ENCODE assay signal across 19 cellular contexts in genomic region chr6:154230910-154231595, GRCh38.
DNase-seq lines count a peak whose midpoint lies in the region; ATAC-seq, FAIRE-seq and TF ChIP-seq lines count a peak whose summit lies in the region.
"Had no signal": no experiment of that assay in that cellular context is flagged by ENCODE, and none has a peak within 500 bp of the region (broad histone marks: within the 10 kb centered on the region; RNA-seq: fewer than 3 reads in every experiment).

No MANE protein-coding gene starts in this region.

- H3K36me3 Mint-ChIP-seq in T-helper 2 cell treated with Interferon-gamma antibody and Interleukin-4, amounts not matched to agents 5 μg/mL and 100 μg/mL, for 36 hours (ENCODE audit: low read depth): peaks cover 4% of the 10 kb centered on the region
- H3K36me3 Mint-ChIP-seq in activated T-helper 1 cell treated with anti-CD3 and anti-CD28 coated beads, Interleukin-12 subunit alpha, Interleukin-12 subunit beta, Interleukin-2, Interleukin-4 antibody, amounts not matched to agents 30 ng/mL and 10 ng/mL and 1 ng/mL, durations not matched to agents 14 hours and 24 hours and 36 hours (ENCODE audit: low read depth): peaks cover 4% of the 10 kb centered on the region
- H3K36me3 Mint-ChIP-seq in immature natural killer cell: peaks cover 0 to 6% (median 0%) of the 10 kb centered on the region in 3 donors

- ATAC-seq in DND-41 (ENCODE audit: insufficient read depth, low read depth): 0 out of 3 replicates have a peak, but pooled peaks have one; percentile 16

- TF ChIP-seq CTCF in DND-41 (IDR thresholded peaks at IDR 0.05; ENCODE audit: borderline replicate concordance, extremely low read depth, low read length, poor library complexity, severe bottlenecking): no peak
- no peak for TF ChIP-seq CTCF in adrenal gland (IDR thresholded peaks at IDR 0.05)
- no peak for TF ChIP-seq CTCF in kidney (IDR thresholded peaks at IDR 0.05; ENCODE audit: borderline replicate concordance, extremely low read depth, insufficient read depth)

- no peak for FAIRE-seq in kidney (lab: Jason Lieb, UNC)
- FAIRE-seq: keratinocyte, TTC549 had no signal

- no peaks in the 10 kb centered on the region for H4K20me1 ChIP-seq in DND-41 (ENCODE audit: insufficient read depth, low read length)

- peak overlapping the region; percentile 8; the same call in 1 of the 2 replicates for H3K4me2 ChIP-seq in DND-41 (ENCODE audit: insufficient read depth, low read length)
- H3K4me2 ChIP-seq: KMS-11 had no signal

- H3K4me1 Mint-ChIP-seq in T-helper 2 cell treated with Interferon-gamma antibody and Interleukin-4, amounts not matched to agents 5 μg/mL and 100 μg/mL, for 36 hours (ENCODE audit: low read depth): peaks cover 42% of the 10 kb centered on the region
- H3K4me1 Mint-ChIP-seq in activated T-helper 1 cell treated with anti-CD3 and anti-CD28 coated beads, Interleukin-12 subunit alpha, Interleukin-12 subunit beta, Interleukin-2, Interleukin-4 antibody, amounts not matched to agents 30 ng/mL and 10 ng/mL and 1 ng/mL, durations not matched to agents 14 hours and 24 hours and 36 hours (ENCODE audit: low read depth): peaks cover 53% of the 10 kb centered on the region
- H3K4me1 Mint-ChIP-seq in immature natural killer cell: peaks cover 76 to 89% of the 10 kb centered on the region in 2 donors

- H3K4me1 ChIP-seq in DND-41 (ENCODE audit: insufficient read depth, low read length) (peaks cover 47% of the 10 kb centered on the region), adrenal gland (replicated peaks in 1 of 2) (no peaks in the 10 kb centered on the region), kidney (ENCODE audit: control insufficient read depth in 1 of 2, insufficient read depth in 1 of 2, low read depth in 1 of 2, low read length in 2 of 2) (no peaks in the 10 kb centered on the region)

- TF ChIP-seq POLR2A in adrenal gland (IDR thresholded peaks at IDR 0.05): no peak

- H3K4me3 ChIP-seq in DND-41 (ENCODE audit: low read depth in 1 of 2, low read length in 2 of 2) (no peak overlapping the region), adrenal gland (no peak overlapping the region), kidney (ENCODE audit: low read length in 2 of 2) (no peak overlapping the region)

- H3K27ac ChIP-seq in DND-41 (ENCODE audit: low read length) (peak overlapping the region; percentile 5; the same call in 1 of the 2 replicates), adrenal gland (no peak overlapping the region), kidney (ENCODE audit: low read depth in 2 of 2, low read length in 2 of 2) (no peak overlapping the region)
- H3K27ac ChIP-seq: KMS-11 had no signal

- WGBS in adrenal gland, 4 donors: 86 to 93% (median 88%) methylated on average over 5 of the region's 5 CpGs

- H3K4me3 Mint-ChIP-seq in T-helper 2 cell treated with Interferon-gamma antibody and Interleukin-4, amounts not matched to agents 5 μg/mL and 100 μg/mL, for 36 hours: peak overlapping the region; percentile 41
- peak overlapping the region; percentile 40 for H3K4me3 Mint-ChIP-seq in activated T-helper 1 cell treated with anti-CD3 and anti-CD28 coated beads, Interleukin-12 subunit alpha, Interleukin-12 subunit beta, Interleukin-2, Interleukin-4 antibody, amounts not matched to agents 30 ng/mL and 10 ng/mL and 1 ng/mL, durations not matched to agents 14 hours and 24 hours and 36 hours
- H3K4me3 Mint-ChIP-seq in immature natural killer cell: peak overlapping the region; percentile 62 to 78 (median 72)

- H3K27me3 ChIP-seq in DND-41 (ENCODE audit: insufficient read depth, low read length, poor library complexity) (no peaks in the 10 kb centered on the region), adrenal gland (no peaks in the 10 kb centered on the region)

- intact Hi-C loops in activated T-helper 1 cell treated with anti-CD3 and anti-CD28 coated beads, Interleukin-12 subunit alpha, Interleukin-12 subunit beta, Interleukin-2, Interleukin-4 antibody, amounts not matched to agents 30 ng/mL and 10 ng/mL and 1 ng/mL, durations not matched to agents 14 hours and 24 hours and 36 hours (cut with micrococcal nuclease): loop anchor here (1.0 kb wide), 2 partner anchors 19 to 122 kb away; no protein-coding TSS in a partner anchor
- intact Hi-C loops in adrenal gland (cut with DNase I): no loop called here
- intact Hi-C loops in kidney (cut with DNase I): no loop called here

- H3K9ac ChIP-seq in DND-41 (ENCODE audit: low read depth, low read length) (no peak overlapping the region), kidney (ENCODE audit: low read length in 2 of 2) (no peak overlapping the region)
- H3K9ac ChIP-seq: KMS-11 had no signal

- H3K9me3 Mint-ChIP-seq in T-helper 2 cell treated with Interferon-gamma antibody and Interleukin-4, amounts not matched to agents 5 μg/mL and 100 μg/mL, for 36 hours: no peaks in the 10 kb centered on the region
- H3K9me3 Mint-ChIP-seq in activated T-helper 1 cell treated with anti-CD3 and anti-CD28 coated beads, Interleukin-12 subunit alpha, Interleukin-12 subunit beta, Interleukin-2, Interleukin-4 antibody, amounts not matched to agents 30 ng/mL and 10 ng/mL and 1 ng/mL, durations not matched to agents 14 hours and 24 hours and 36 hours: peaks cover 4% of the 10 kb centered on the region
- H3K9me3 Mint-ChIP-seq in immature natural killer cell: no peaks in the 10 kb centered on the region

- peak overlapping the region; percentile 56 for H3K27ac Mint-ChIP-seq in T-helper 2 cell treated with Interferon-gamma antibody and Interleukin-4, amounts not matched to agents 5 μg/mL and 100 μg/mL, for 36 hours
- H3K27ac Mint-ChIP-seq in activated T-helper 1 cell treated with anti-CD3 and anti-CD28 coated beads, Interleukin-12 subunit alpha, Interleukin-12 subunit beta, Interleukin-2, Interleukin-4 antibody, amounts not matched to agents 30 ng/mL and 10 ng/mL and 1 ng/mL, durations not matched to agents 14 hours and 24 hours and 36 hours: peak overlapping the region; percentile 76
- H3K27ac Mint-ChIP-seq in immature natural killer cell: peak overlapping the region; percentile 80 to 91 (median 86)

- H3K36me3 ChIP-seq in DND-41 (ENCODE audit: insufficient read depth, low read length) (0 out of 2 replicates have a peak, but pooled peaks cover 6% of the 10 kb centered on the region), adrenal gland (replicated peaks in 1 of 2) (no peaks in the 10 kb centered on the region), kidney (ENCODE audit: control insufficient read depth in 1 of 2, insufficient read depth in 2 of 2, low read length in 2 of 2) (no peaks in the 10 kb centered on the region)

- H3K79me2 ChIP-seq in DND-41 (ENCODE audit: insufficient read depth, low read length): peaks cover 21% of the 10 kb centered on the region

- no peaks in the 10 kb centered on the region for H3K9me3 ChIP-seq in DND-41 (ENCODE audit: insufficient read depth, low read length, severe bottlenecking)
- peaks cover 0 to 7% (median 0%) of the 10 kb centered on the region in 3 donors for H3K9me3 ChIP-seq in adrenal gland (replicated peaks in 1 of 3)
- H3K9me3 ChIP-seq in kidney (ENCODE audit: control insufficient read depth in 1 of 2, low read length in 2 of 2): no peaks in the 10 kb centered on the region

- H2AFZ ChIP-seq in DND-41 (ENCODE audit: low read depth, low read length): no peak overlapping the region

- no peaks in the 10 kb centered on the region for H3K27me3 Mint-ChIP-seq in T-helper 2 cell treated with Interferon-gamma antibody and Interleukin-4, amounts not matched to agents 5 μg/mL and 100 μg/mL, for 36 hours (ENCODE audit: low read depth)
- no peaks in the 10 kb centered on the region for H3K27me3 Mint-ChIP-seq in activated T-helper 1 cell treated with anti-CD3 and anti-CD28 coated beads, Interleukin-12 subunit alpha, Interleukin-12 subunit beta, Interleukin-2, Interleukin-4 antibody, amounts not matched to agents 30 ng/mL and 10 ng/mL and 1 ng/mL, durations not matched to agents 14 hours and 24 hours and 36 hours (ENCODE audit: insufficient read depth)
- H3K27me3 Mint-ChIP-seq in immature natural killer cell (ENCODE audit: low read depth in 3 of 3): peaks cover 0 to 2% (median 0%) of the 10 kb centered on the region in 3 donors

- DNase-seq in T-helper 2 cell treated with Interferon-gamma antibody and Interleukin-4, amounts not matched to agents 5 μg/mL and 100 μg/mL, for 36 hours (ENCODE audit: low spot score): no peak
- DNase-seq in T-helper 2 cell (no peak), DND-41 (no peak), immature natural killer cell (peak in 1 of 3 donors; percentile 37), adrenal gland (no peak), kidney (no peak), hepatic stellate cell (ENCODE audit: low spot score) (no peak)
- no peak for DNase-seq in activated T-helper 1 cell treated with anti-CD3 and anti-CD28 coated beads, Interleukin-12 subunit alpha, Interleukin-12 subunit beta, Interleukin-2, Interleukin-4 antibody, amounts not matched to agents 30 ng/mL and 10 ng/mL and 1 ng/mL, durations not matched to agents 14 hours and 24 hours and 36 hours (ENCODE audit: low spot score)
- DNase-seq: 8988T; activated CD4-positive, alpha-beta T cell treated with anti-CD3 and anti-CD28 coated beads, Interleukin-2, amount 50 U/mL, for 1 hour; GOT3; hippocampal formation; mammary epithelial cell; NCI-H1930; posterior cingulate gyrus; stimulated activated CD4-positive, alpha-beta T cell treated with anti-CD3 and anti-CD28 coated beads, Interleukin-2, amount 100 ng/mL, for 24 hours had no signal
